ENCODE assay signal across 10 cellular contexts in the genomic region with DNA sequence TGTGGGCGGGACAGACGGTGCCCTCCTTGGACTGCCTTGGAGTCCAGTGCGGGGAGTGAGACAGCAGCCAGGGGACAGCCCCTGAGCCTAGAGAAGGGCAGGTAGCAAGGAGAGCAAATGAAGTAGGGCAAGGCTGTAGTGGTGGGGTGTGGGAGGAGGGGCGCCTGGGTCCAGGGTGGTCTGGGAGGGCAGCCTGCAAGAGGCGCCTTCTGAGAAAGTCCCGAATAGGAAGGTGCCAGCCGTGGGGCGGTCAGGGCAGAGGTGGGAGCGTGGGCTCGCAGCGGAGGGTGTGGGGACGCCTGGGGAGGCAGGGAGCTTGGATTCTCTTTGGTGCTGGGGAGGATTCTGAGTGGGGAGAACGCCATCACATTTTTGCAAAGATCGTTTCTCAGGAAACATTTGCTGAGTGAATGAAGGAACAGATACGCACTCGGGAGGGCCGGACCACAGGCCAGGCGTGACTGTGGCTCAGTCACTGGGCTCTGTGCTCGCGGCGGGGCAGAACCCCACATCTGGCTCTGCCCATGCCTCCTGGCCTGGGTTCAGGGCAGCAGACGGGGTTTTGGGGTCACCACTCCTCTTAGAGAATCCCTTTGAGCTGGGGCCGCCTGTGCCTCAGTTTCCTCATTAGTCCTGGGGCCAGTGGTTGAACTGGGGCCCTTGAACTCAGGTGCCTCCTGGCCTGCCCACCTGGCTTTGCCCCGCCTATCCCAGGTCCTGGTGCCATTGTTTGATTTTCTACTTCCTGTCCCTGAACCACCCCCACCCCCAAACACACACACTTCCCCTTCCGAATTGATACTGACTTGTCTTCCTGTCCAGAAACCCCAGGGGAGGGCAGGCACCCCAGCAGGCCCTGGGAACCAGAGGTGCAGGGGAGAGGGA. TPM values are rescaled to one million over a fixed set of nuclear protein-coding genes. Genes with fewer than 3 reads are reported as not detected.
DNase-seq lines count a peak whose midpoint lies in the region; ATAC-seq and TF ChIP-seq lines count a peak whose summit lies in the region.
"Had no signal": no experiment of that assay in that cellular context is flagged by ENCODE, and none has a peak within 500 bp of the region (broad histone marks: within the 10 kb centered on the region; RNA-seq: fewer than 3 reads in every experiment).

No MANE protein-coding gene starts in this region.

- intact Hi-C loops in right cardiac atrium (cut with DNase I) (no loop called here), Right ventricle myocardium superior (cut with DNase I) (no loop called here)

- no peak for TF ChIP-seq POLR2A in upper lobe of left lung (IDR thresholded peaks at IDR 0.05)

- TF ChIP-seq EP300 in upper lobe of left lung (IDR thresholded peaks at IDR 0.05): no peak

- H3K9me3 ChIP-seq in right cardiac atrium (ENCODE audit: control insufficient read depth, low read length) (no peaks in the 10 kb centered on the region), T-helper 17 cell (ENCODE audit: control insufficient read depth, low read length, poor library complexity, severe bottlenecking) (no peaks in the 10 kb centered on the region), upper lobe of left lung (no peaks in the 10 kb centered on the region), HAP-1 (no peaks in the 10 kb centered on the region)

- DNase-seq in right cardiac atrium: peak in 2 of 3 donors; percentile 66 to 70
- no peak for DNase-seq in Right ventricle myocardium superior
- no peak for DNase-seq in T-helper 17 cell
- peak; percentile 37 for DNase-seq in islet precursor cell
- no peak for DNase-seq in upper lobe of left lung
- no peak for DNase-seq in NCI-H1436 treated with DMSO at 0.1 percent for 48 hours (lab: John Stamatoyannopoulos, UW)
- DNase-seq in globus pallidus (ENCODE audit: low spot score): no peak
- no peak for DNase-seq in HAP-1 (ENCODE audit: low spot score in 2 of 2)
- DNase-seq: Calu3, NCI-H1092 had no signal

- in situ Hi-C loops in HAP-1 (cut with MboI; ENCODE audit: low sequenced_read_pairs): no loop called here

- H3K27me3 Mint-ChIP-seq in T-helper 17 cell: no peaks in the 10 kb centered on the region

- peaks cover 46% of the 10 kb centered on the region for H3K4me1 Mint-ChIP-seq in T-helper 17 cell

- no peak for TF ChIP-seq CTCF in upper lobe of left lung (IDR thresholded peaks at IDR 0.05)

- ATAC-seq in right cardiac atrium (no peak), Right ventricle myocardium superior (ENCODE audit: poor library complexity) (no peak), T-helper 17 cell (peak; percentile 4), upper lobe of left lung (ENCODE audit: low FRiP score in 2 of 2) (no peak)

- H3K4me1 ChIP-seq in right cardiac atrium (ENCODE audit: control insufficient read depth, insufficient read depth, low read length) (peaks cover 20% of the 10 kb centered on the region), upper lobe of left lung (peaks cover 40 to 63% (median 53%) of the 10 kb centered on the region in 4 donors), HAP-1 (peaks cover 6% of the 10 kb centered on the region; the same call in 1 of the 2 replicates)

- no peaks in the 10 kb centered on the region for H3K36me3 Mint-ChIP-seq in T-helper 17 cell (ENCODE audit: low read depth)

- peak overlapping the region; percentile 76 for H3K4me3 Mint-ChIP-seq in T-helper 17 cell

- H3K27me3 ChIP-seq in right cardiac atrium (ENCODE audit: control insufficient read depth, insufficient read depth) (no peaks in the 10 kb centered on the region), upper lobe of left lung (no peaks in the 10 kb centered on the region), HAP-1 (ENCODE audit: low read depth) (no peaks in the 10 kb centered on the region)

- no peak overlapping the region for H3K4me3 ChIP-seq in right cardiac atrium (ENCODE audit: low read length)
- H3K4me3 ChIP-seq in upper lobe of left lung: no peak overlapping the region
- H3K4me3 ChIP-seq in HAP-1: no peak overlapping the region

- H3K27ac ChIP-seq in right cardiac atrium (ENCODE audit: low read length) (no peak overlapping the region), upper lobe of left lung (peak overlapping the region in 3 of 4 donors; percentile 28 to 65 (median 58))

- H3K36me3 ChIP-seq in upper lobe of left lung: peaks cover 0 to 20% (median 14%) of the 10 kb centered on the region in 4 donors
- peaks cover 13% of the 10 kb centered on the region for H3K36me3 ChIP-seq in HAP-1 (replicated peaks)

- peak overlapping the region; percentile 89 for H3K27ac Mint-ChIP-seq in T-helper 17 cell

- WGBS in right cardiac atrium: 84% methylated on average over 25 of the region's 25 CpGs
- 77 to 86% methylated on average over 23 to 25 of the region's 25 CpGs for WGBS in upper lobe of left lung, 2 donors

RNA-seq across cellular contexts. Expression of gene SNN, which starts 4.2 kb away (rescaled TPM):
- total RNA-seq in right cardiac atrium: 10 to 100 TPM; 24.8 to 33.3 (median 26.1) TPM
- polyA plus RNA-seq in right cardiac atrium: 24.4 TPM
- 28.3 TPM for total RNA-seq in Right ventricle myocardium superior
- total RNA-seq in T-helper 17 cell: 10 to 100 TPM; 27.8 to 89.7 TPM
- 10 to 100 TPM; 14.7 to 29.8 (median 26.1) TPM for total RNA-seq in upper lobe of left lung

Comparison
In these comparisons a context has a peak if more than half of its experiments do, and no peak if none do; other contexts are left out.
1. DNase-seq: peak in right cardiac atrium (2 of 3) and islet precursor cell (single experiment); none in Right ventricle myocardium superior (single experiment), T-helper 17 cell (0 of 3), upper lobe of left lung (0 of 2), NCI-H1436 treated with DMSO at 0.1 percent for 48 hours (single experiment), globus pallidus (single experiment) and HAP-1 (0 of 2).